In the genomic region with DNA sequence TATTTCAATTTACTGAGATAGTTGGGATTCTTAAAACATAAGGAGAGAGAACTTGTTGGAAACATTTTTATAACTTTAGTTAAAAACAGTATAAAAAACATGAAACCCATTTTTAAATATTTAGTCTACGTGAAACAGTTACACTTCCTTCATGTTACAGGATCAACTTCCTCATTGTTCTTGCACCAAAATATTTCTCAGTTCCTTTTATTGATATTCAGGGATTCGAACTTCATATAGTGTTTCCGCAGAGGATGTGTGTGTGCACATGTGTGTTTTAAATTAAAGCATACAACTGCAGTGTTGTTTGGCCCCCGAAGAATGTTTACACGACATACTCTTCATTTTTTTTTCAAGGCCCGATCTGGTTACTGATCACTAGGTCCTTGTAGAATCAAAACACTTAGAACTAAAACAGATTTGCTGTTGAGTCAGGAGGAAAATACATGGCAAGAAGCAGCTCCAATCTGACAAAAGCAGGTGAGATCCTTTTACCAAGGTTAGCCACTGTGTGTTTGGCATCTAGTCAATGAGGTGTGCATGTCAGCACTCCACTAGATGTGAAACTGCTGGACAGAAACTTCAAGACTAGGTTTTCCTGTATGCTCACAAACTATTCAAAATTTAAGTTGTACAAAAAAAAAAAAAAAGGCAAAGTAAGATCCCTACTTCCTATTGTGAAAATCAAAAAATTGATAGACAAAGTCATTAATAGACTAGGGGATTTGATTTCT, we compare ENCODE assay signal across 21 cellular contexts.
"Had no signal": no experiment of that assay in that cellular context is flagged by ENCODE, and none has a peak within 500 bp of the region (broad histone marks: within the 10 kb centered on the region; RNA-seq: fewer than 3 reads in every experiment).

No MANE protein-coding gene starts in this region.

- H3K27ac ChIP-seq: brain microvascular endothelial cell, transverse colon, VCaP had no signal

- H3K9me3 Mint-ChIP-seq: activated naive CD4-positive, alpha-beta T cell treated with anti-CD3 and anti-CD28 coated beads, Interleukin-2, amount 50 U/mL, for 72 hours; mesothelial cell of epicardium; natural killer cell had no signal

- FAIRE-seq: urothelium cell line had no signal

- H3K4me1 Mint-ChIP-seq: mesothelial cell of epicardium, natural killer cell had no signal

- H3K27me3 Mint-ChIP-seq: stimulated activated memory B cell treated with anti-CD40 and anti-IgM and Interleukin-4, amounts not matched to agents 10 μg/mL and 1 μg/mL and 100 μg/mL, for 72 hours had no signal

- DNase-seq: activated CD4-positive, alpha-beta T cell treated with anti-CD3 and anti-CD28 coated beads for 1 hour; activated T-cell treated with anti-CD3 and anti-CD28 coated beads, Interleukin-2, amount 50 U/mL, for 1 hour; aorta; brain microvascular endothelial cell; caudate nucleus; effector memory CD4-positive, alpha-beta T cell; foreskin melanocyte; hippocampal formation; left ventricle myocardium superior; mammary epithelial cell; natural killer cell; small intestine; stimulated activated CD4-positive, alpha-beta T cell treated with anti-CD3 and anti-CD28 coated beads, Interleukin-2, amount 100 ng/mL, for 24 hours; transverse colon had no signal

- H3K4me1 ChIP-seq: transverse colon had no signal

- ATAC-seq: activated naive CD4-positive, alpha-beta T cell treated with anti-CD3 and anti-CD28 coated beads, Interleukin-2, amount 50 U/mL, for 72 hours; esophagus mucosa; left ventricle myocardium superior; natural killer cell; sciatic nerve; stimulated activated memory B cell treated with anti-CD40 and anti-IgM and Interleukin-4, amounts not matched to agents 10 μg/mL and 1 μg/mL and 100 μg/mL, for 72 hours had no signal

- H3K4me3 ChIP-seq: transverse colon had no signal

- H3K27ac Mint-ChIP-seq: activated naive CD4-positive, alpha-beta T cell treated with anti-CD3 and anti-CD28 coated beads, Interleukin-2, amount 50 U/mL, for 72 hours; mesothelial cell of epicardium; natural killer cell; stimulated activated memory B cell treated with anti-CD40 and anti-IgM and Interleukin-4, amounts not matched to agents 10 μg/mL and 1 μg/mL and 100 μg/mL, for 72 hours had no signal

- H3K27me3 ChIP-seq: brain microvascular endothelial cell, transverse colon had no signal

- H3K4me3 Mint-ChIP-seq: mesothelial cell of epicardium; natural killer cell; stimulated activated memory B cell treated with anti-CD40 and anti-IgM and Interleukin-4, amounts not matched to agents 10 μg/mL and 1 μg/mL and 100 μg/mL, for 72 hours had no signal
